In the genomic region with DNA sequence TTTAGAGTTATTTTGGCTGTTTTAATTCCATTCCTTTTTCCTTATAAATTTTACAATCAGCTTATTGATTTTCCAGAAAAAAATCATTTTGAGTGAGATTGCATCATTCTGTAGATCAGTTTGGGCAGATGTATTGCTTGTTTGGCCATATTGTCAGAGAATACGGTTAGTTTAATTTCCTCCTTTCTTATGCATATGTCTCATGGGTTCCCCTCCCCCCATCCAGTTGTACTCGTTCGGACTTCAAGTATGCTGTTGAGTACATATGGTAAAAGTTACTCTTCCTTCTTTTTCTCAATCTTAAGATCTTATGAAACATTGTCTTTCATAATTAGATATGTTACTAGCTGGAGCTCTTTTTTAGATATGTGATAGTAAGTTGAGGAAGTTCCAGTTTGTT, we compare ENCODE assay signal across 14 cellular contexts.
DNase-seq lines count a peak whose midpoint lies in the region; ATAC-seq and TF ChIP-seq lines count a peak whose summit lies in the region.
"Had no signal": no experiment of that assay in that cellular context is flagged by ENCODE, and none has a peak within 500 bp of the region (broad histone marks: within the 10 kb centered on the region; RNA-seq: fewer than 3 reads in every experiment).

No MANE protein-coding gene starts in this region.

- POLR2A ChIA-PET in IMR-90 (lab: Charles Lee; ENCODE audit: unreplicated experiment), result no interaction called here

- intact Hi-C loops in IMR-90 (cut with micrococcal nuclease), result no loop called here
- intact Hi-C loops in activated T-helper 1 cell treated with anti-CD3 and anti-CD28 coated beads, Interleukin-12 subunit alpha, Interleukin-12 subunit beta, Interleukin-2, Interleukin-4 antibody, amounts not matched to agents 30 ng/mL and 10 ng/mL and 1 ng/mL, durations not matched to agents 14 hours and 24 hours and 36 hours (cut with micrococcal nuclease), result no loop called here

- no peak for TF ChIP-seq RAD21 in IMR-90 (IDR thresholded peaks at IDR 0.05; ENCODE audit: low read length)

- no peaks in the 10 kb centered on the region for H3F3A ChIP-seq in GM23338 (replicated peaks; ENCODE audit: low read depth)

- H3K36me3 Mint-ChIP-seq in GM23338 (ENCODE audit: low read depth) (peaks cover 17% of the 10 kb centered on the region; the same call in 2 of the 3 replicates), memory B cell (peaks cover 16% of the 10 kb centered on the region), type B pancreatic cell (no peaks in the 10 kb centered on the region)
- peaks cover 18% of the 10 kb centered on the region for H3K36me3 Mint-ChIP-seq in activated T-helper 1 cell treated with anti-CD3 and anti-CD28 coated beads, Interleukin-12 subunit alpha, Interleukin-12 subunit beta, Interleukin-2, Interleukin-4 antibody, amounts not matched to agents 30 ng/mL and 10 ng/mL and 1 ng/mL, durations not matched to agents 14 hours and 24 hours and 36 hours (ENCODE audit: low read depth)

- WGBS in IMR-90 (ENCODE audit: extremely low coverage in 2 of 2, insufficient read length in 1 of 2), 2 experiments, result no CpG with 5 or more reads among the region's 3 CpGs

- H3K9me1 ChIP-seq in IMR-90 (ENCODE audit: insufficient read depth, low read length), result no peaks in the 10 kb centered on the region

- H3K9ac ChIP-seq in IMR-90 (ENCODE audit: low read depth, low read length), result no peak overlapping the region

- H3K27ac ChIP-seq in GM23338 (ENCODE audit: low read depth) (no peak overlapping the region), IMR-90 (ENCODE audit: insufficient read depth, low read length) (no peak overlapping the region)
- H3K27ac ChIP-seq: ovary, sigmoid colon, VCaP had no signal

- CTCF ChIA-PET in IMR-90 (lab: Yijun Ruan, JAX), result no interaction called here

- H3K23ac ChIP-seq in IMR-90 (ENCODE audit: low read depth, low read length), result no peak overlapping the region

- no peak overlapping the region for H4K5ac ChIP-seq in IMR-90 (ENCODE audit: low read depth, low read length)

- H3K14ac ChIP-seq in IMR-90 (replicated peaks; ENCODE audit: low read depth, low read length), result no peak overlapping the region

- H2AK5ac ChIP-seq in IMR-90 (ENCODE audit: low read depth, low read length), result no peak overlapping the region

- peaks cover 27 to 30% of the 10 kb centered on the region in 2 experiments for H3K79me1 ChIP-seq in IMR-90 (ENCODE audit: low read depth in 1 of 2, low read length in 2 of 2)

- peaks cover 7% of the 10 kb centered on the region for H3K27me3 Mint-ChIP-seq in GM23338 (ENCODE audit: insufficient read depth, low read depth, poor library complexity)
- no peaks in the 10 kb centered on the region for H3K27me3 Mint-ChIP-seq in activated T-helper 1 cell treated with anti-CD3 and anti-CD28 coated beads, Interleukin-12 subunit alpha, Interleukin-12 subunit beta, Interleukin-2, Interleukin-4 antibody, amounts not matched to agents 30 ng/mL and 10 ng/mL and 1 ng/mL, durations not matched to agents 14 hours and 24 hours and 36 hours (ENCODE audit: insufficient read depth)
- no peaks in the 10 kb centered on the region for H3K27me3 Mint-ChIP-seq in memory B cell
- no peaks in the 10 kb centered on the region for H3K27me3 Mint-ChIP-seq in type B pancreatic cell

- H3K9me2 ChIP-seq in GM23338 (ENCODE audit: insufficient read depth), result no peaks in the 10 kb centered on the region

- no peak overlapping the region for H3K4me2 ChIP-seq in GM23338
- no peak overlapping the region for H3K4me2 ChIP-seq in IMR-90 (ENCODE audit: low read depth, low read length)

- H2BK120ac ChIP-seq in IMR-90 (ENCODE audit: low read depth, low read length), result no peak overlapping the region

- no peak for TF ChIP-seq CTCF in GM23338 (conservative IDR thresholded peaks at IDR 0.05; ENCODE audit: low read depth in 2 of 2)
- TF ChIP-seq CTCF in IMR-90 (conservative IDR thresholded peaks at IDR 0.05; ENCODE audit: low read depth, low read length), result no peak
- no peak for TF ChIP-seq CTCF in type B pancreatic cell (conservative IDR thresholded peaks at IDR 0.05)

- H3K4me3 Mint-ChIP-seq in GM23338, result peak overlapping the region; percentile 24; the same call in 1 of the 3 replicates
- H3K4me3 Mint-ChIP-seq in activated T-helper 1 cell treated with anti-CD3 and anti-CD28 coated beads, Interleukin-12 subunit alpha, Interleukin-12 subunit beta, Interleukin-2, Interleukin-4 antibody, amounts not matched to agents 30 ng/mL and 10 ng/mL and 1 ng/mL, durations not matched to agents 14 hours and 24 hours and 36 hours, result no peak overlapping the region
- no peak overlapping the region for H3K4me3 Mint-ChIP-seq in memory B cell
- no peak overlapping the region for H3K4me3 Mint-ChIP-seq in type B pancreatic cell
- H3K4me3 Mint-ChIP-seq: activated naive CD4-positive, alpha-beta T cell treated with anti-CD3 and anti-CD28 coated beads for 36 hours had no signal

- no peak overlapping the region for H3K56ac ChIP-seq in IMR-90 (ENCODE audit: extremely low read depth, insufficient read depth, low read length)

- H3K9me3 Mint-ChIP-seq in GM23338 (no peaks in the 10 kb centered on the region), memory B cell (no peaks in the 10 kb centered on the region), type B pancreatic cell (no peaks in the 10 kb centered on the region)
- H3K9me3 Mint-ChIP-seq in activated T-helper 1 cell treated with anti-CD3 and anti-CD28 coated beads, Interleukin-12 subunit alpha, Interleukin-12 subunit beta, Interleukin-2, Interleukin-4 antibody, amounts not matched to agents 30 ng/mL and 10 ng/mL and 1 ng/mL, durations not matched to agents 14 hours and 24 hours and 36 hours, result no peaks in the 10 kb centered on the region
- H3K9me3 Mint-ChIP-seq: activated naive CD4-positive, alpha-beta T cell treated with anti-CD3 and anti-CD28 coated beads for 36 hours had no signal

- H2BK15ac ChIP-seq in IMR-90 (ENCODE audit: low read depth, low read length), result no peak overlapping the region

- no peaks in the 10 kb centered on the region for H3K9me3 ChIP-seq in IMR-90 (ENCODE audit: control insufficient read depth, insufficient read depth, low read length)
- H3K9me3 ChIP-seq: MG63, ovary, sigmoid colon had no signal

- BruUV-seq in IMR-90 (replicated peaks; lab: Mats Ljungman, UMichigan), result no TSS peak

- ATAC-seq in GM23338 (peak; percentile 72), IMR-90 (ENCODE audit: low read depth) (no peak), memory B cell (ENCODE audit: low read depth) (no peak)

- H3K36me3 ChIP-seq in GM23338 (ENCODE audit: insufficient read depth), result 0 out of 2 replicates have a peak, but pooled peaks cover 5% of the 10 kb centered on the region
- peaks cover 26% of the 10 kb centered on the region for H3K36me3 ChIP-seq in IMR-90 (ENCODE audit: control insufficient read depth, insufficient read depth, low read length)
- H3K36me3 ChIP-seq: ovary had no signal

- TF ChIP-seq POLR2A in IMR-90 (IDR thresholded peaks at IDR 0.05; ENCODE audit: low read depth, low read length), result no peak

- H3K79me2 ChIP-seq in GM23338 (replicated peaks; ENCODE audit: insufficient read depth), result no peaks in the 10 kb centered on the region

- in situ Hi-C loops in IMR-90 (cut with MboI; ENCODE audit: low sequenced_read_pairs), result no loop called here

- DNase-seq in GM23338 (ENCODE audit: low spot score) (peak; percentile 68), IMR-90 (no peak), memory B cell (ENCODE audit: low spot score in 2 of 2) (no peak), hippocampal formation (lab: John Stamatoyannopoulos, UW) (no peak), type B pancreatic cell (ENCODE audit: extremely low spot score, unreplicated experiment) (no peak)
- no peak for DNase-seq in activated T-helper 1 cell treated with anti-CD3 and anti-CD28 coated beads, Interleukin-12 subunit alpha, Interleukin-12 subunit beta, Interleukin-2, Interleukin-4 antibody, amounts not matched to agents 30 ng/mL and 10 ng/mL and 1 ng/mL, durations not matched to agents 14 hours and 24 hours and 36 hours (ENCODE audit: low spot score)
- DNase-seq in stimulated activated CD4-positive, alpha-beta T cell treated with anti-CD3 and anti-CD28 coated beads, Interleukin-12 subunit alpha, Interleukin-12 subunit beta, amount 100 ng/mL, for 4 hours, result no peak
- DNase-seq: activated naive CD4-positive, alpha-beta T cell treated with anti-CD3 and anti-CD28 coated beads for 36 hours; erythroblast; MG63; NCI-H526; ovary; sigmoid colon had no signal

- H3K18ac ChIP-seq in IMR-90 (ENCODE audit: low read depth, low read length), result no peak overlapping the region

- H2AFZ ChIP-seq in GM23338, result no peak overlapping the region
- no peak overlapping the region for H2AFZ ChIP-seq in IMR-90 (replicated peaks; ENCODE audit: low read length, poor library complexity)

- peaks cover 7% of the 10 kb centered on the region for H3K4me1 ChIP-seq in GM23338 (ENCODE audit: insufficient read depth)
- H3K4me1 ChIP-seq in IMR-90 (ENCODE audit: control insufficient read depth, insufficient read depth, low read length), result 0 out of 2 replicates have a peak, but pooled peaks cover 3% of the 10 kb centered on the region
- H3K4me1 ChIP-seq: sigmoid colon had no signal

- H3K4ac ChIP-seq in IMR-90 (ENCODE audit: low read depth, low read length), result no peak overlapping the region

- H3K27ac Mint-ChIP-seq in GM23338 (peak overlapping the region; percentile 98), memory B cell (peak overlapping the region; percentile 77), type B pancreatic cell (no peak overlapping the region)
- peak overlapping the region; percentile 59 for H3K27ac Mint-ChIP-seq in activated T-helper 1 cell treated with anti-CD3 and anti-CD28 coated beads, Interleukin-12 subunit alpha, Interleukin-12 subunit beta, Interleukin-2, Interleukin-4 antibody, amounts not matched to agents 30 ng/mL and 10 ng/mL and 1 ng/mL, durations not matched to agents 14 hours and 24 hours and 36 hours
- H3K27ac Mint-ChIP-seq: activated naive CD4-positive, alpha-beta T cell treated with anti-CD3 and anti-CD28 coated beads for 36 hours had no signal

- H4K20me1 ChIP-seq in GM23338 (replicated peaks; ENCODE audit: insufficient read depth), result no peaks in the 10 kb centered on the region
- no peaks in the 10 kb centered on the region for H4K20me1 ChIP-seq in IMR-90 (ENCODE audit: insufficient read depth, low read length)

- H4K91ac ChIP-seq in IMR-90 (ENCODE audit: insufficient read depth, low read depth, low read length), result no peak overlapping the region

- H2BK20ac ChIP-seq in IMR-90 (ENCODE audit: low read depth, low read length), result no peak overlapping the region

- H2AK9ac ChIP-seq in IMR-90 (replicated peaks; ENCODE audit: low read depth, low read length, poor library complexity), result no peak overlapping the region

- dilution Hi-C loops in IMR-90 (cut with HindIII; ENCODE audit: low sequenced_read_pairs, unreplicated experiment), result no loop called here

- H3K4me3 ChIP-seq in GM23338 (no peak overlapping the region), IMR-90 (ENCODE audit: insufficient read depth, low read depth, low read length) (no peak overlapping the region)
- H3K4me3 ChIP-seq: MG63, ovary, sigmoid colon had no signal

- H2BK5ac ChIP-seq in IMR-90 (ENCODE audit: low read depth, low read length, poor library complexity, severe bottlenecking), result no peak overlapping the region

- H4K8ac ChIP-seq in IMR-90 (ENCODE audit: low read depth in 2 of 2, low read length in 2 of 2), result no peak overlapping the region

- H3K27me3 ChIP-seq in GM23338 (ENCODE audit: insufficient read depth) (no peaks in the 10 kb centered on the region), IMR-90 (ENCODE audit: control insufficient read depth, insufficient read depth, low read length) (no peaks in the 10 kb centered on the region)
- H3K27me3 ChIP-seq: MG63, ovary, sigmoid colon had no signal

- H3K4me1 Mint-ChIP-seq in GM23338, result peaks cover 16% of the 10 kb centered on the region
- H3K4me1 Mint-ChIP-seq in activated T-helper 1 cell treated with anti-CD3 and anti-CD28 coated beads, Interleukin-12 subunit alpha, Interleukin-12 subunit beta, Interleukin-2, Interleukin-4 antibody, amounts not matched to agents 30 ng/mL and 10 ng/mL and 1 ng/mL, durations not matched to agents 14 hours and 24 hours and 36 hours (ENCODE audit: low read depth), result peaks cover 6% of the 10 kb centered on the region
- H3K4me1 Mint-ChIP-seq in memory B cell, result peaks cover 6% of the 10 kb centered on the region
- H3K4me1 Mint-ChIP-seq in type B pancreatic cell (ENCODE audit: unreplicated experiment), result no peaks in the 10 kb centered on the region
